8 cellular contexts compared by ENCODE assay signal in the genomic region with DNA sequence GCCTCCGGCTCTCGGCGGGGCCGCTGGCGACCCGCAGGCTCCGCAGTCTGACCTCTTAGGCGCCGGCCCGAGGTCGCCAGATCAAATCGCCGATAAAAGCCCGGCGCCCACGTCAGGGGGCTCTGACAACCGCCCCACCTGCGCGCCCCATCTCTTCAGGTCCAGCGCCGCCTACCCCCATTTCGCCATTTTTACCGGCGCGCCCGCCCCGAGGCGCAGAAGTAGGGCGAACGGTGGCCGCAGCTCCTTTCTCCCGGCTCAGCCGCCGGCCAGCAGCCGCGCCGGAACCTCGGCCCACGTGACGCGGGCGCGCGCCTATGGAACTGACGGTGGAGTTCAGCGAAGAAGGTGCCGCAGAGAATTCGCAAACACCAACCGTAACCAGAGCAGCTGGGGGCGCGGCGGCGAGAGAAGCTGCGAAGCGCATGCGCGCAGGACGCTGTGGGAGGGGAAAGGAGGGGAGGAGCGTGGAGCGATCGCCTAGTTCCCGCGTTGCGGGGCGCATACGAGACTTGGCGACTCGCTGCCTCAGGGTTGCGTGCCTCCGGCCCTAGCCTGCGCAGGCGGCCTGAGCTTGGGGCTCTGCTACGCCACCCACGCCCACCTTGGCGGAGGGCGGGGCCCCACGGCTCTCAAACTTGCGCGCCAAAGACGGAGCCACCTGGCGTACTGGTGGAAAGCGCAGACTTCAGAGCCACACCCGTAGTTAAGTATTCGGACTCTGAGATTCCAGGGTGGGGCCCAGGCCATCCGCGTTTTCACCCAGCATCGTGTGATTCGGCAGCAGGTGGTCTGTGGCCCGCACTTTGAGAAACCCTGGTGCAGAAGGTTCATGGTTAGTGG. TPM values are rescaled to one million over a fixed set of nuclear protein-coding genes. Genes with fewer than 3 reads are reported as not detected.
A peak's percentile ranks its signal among the peaks of the same experiment; 100 is the strongest.
DNase-seq lines count a peak whose midpoint lies in the region; ATAC-seq, FAIRE-seq and TF ChIP-seq lines count a peak whose summit lies in the region.

A gene with protein sequence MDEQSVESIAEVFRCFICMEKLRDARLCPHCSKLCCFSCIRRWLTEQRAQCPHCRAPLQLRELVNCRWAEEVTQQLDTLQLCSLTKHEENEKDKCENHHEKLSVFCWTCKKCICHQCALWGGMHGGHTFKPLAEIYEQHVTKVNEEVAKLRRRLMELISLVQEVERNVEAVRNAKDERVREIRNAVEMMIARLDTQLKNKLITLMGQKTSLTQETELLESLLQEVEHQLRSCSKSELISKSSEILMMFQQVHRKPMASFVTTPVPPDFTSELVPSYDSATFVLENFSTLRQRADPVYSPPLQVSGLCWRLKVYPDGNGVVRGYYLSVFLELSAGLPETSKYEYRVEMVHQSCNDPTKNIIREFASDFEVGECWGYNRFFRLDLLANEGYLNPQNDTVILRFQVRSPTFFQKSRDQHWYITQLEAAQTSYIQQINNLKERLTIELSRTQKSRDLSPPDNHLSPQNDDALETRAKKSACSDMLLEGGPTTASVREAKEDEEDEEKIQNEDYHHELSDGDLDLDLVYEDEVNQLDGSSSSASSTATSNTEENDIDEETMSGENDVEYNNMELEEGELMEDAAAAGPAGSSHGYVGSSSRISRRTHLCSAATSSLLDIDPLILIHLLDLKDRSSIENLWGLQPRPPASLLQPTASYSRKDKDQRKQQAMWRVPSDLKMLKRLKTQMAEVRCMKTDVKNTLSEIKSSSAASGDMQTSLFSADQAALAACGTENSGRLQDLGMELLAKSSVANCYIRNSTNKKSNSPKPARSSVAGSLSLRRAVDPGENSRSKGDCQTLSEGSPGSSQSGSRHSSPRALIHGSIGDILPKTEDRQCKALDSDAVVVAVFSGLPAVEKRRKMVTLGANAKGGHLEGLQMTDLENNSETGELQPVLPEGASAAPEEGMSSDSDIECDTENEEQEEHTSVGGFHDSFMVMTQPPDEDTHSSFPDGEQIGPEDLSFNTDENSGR (minus strand): TSS at position 418 of the 843 bp plus-strand sequence. CDS start 419 bp downstream, outside the sequence.

- H3K36me3 ChIP-seq in HUES64 (ENCODE audit: insufficient read depth, low read length) (peaks cover 36% of the 10 kb centered on the region), OCI-LY1 (ENCODE audit: insufficient read depth, low read length) (peaks cover 31% of the 10 kb centered on the region; the same call in 1 of the 2 replicates)

- DNase-seq in D721Med (ENCODE audit: insufficient read length, low spot score) (peak; percentile 77), mesothelial cell of epicardium (ENCODE audit: low spot score in 2 of 2, unreplicated experiment in 2 of 2) (peak; percentile 98 to 99)
- peak; percentile 98 for DNase-seq in activated CD8-positive, alpha-beta memory T cell treated with anti-CD3 and anti-CD28 coated beads, Interleukin-2, amount 50 U/mL, for 4 hours
- peak; percentile 98 to 99 for DNase-seq in stimulated activated CD8-positive, alpha-beta memory T cell treated with anti-CD3 and anti-CD28 coated beads, Interleukin-15, amount 100 ng/mL, for 48 hours (ENCODE audit: low read depth in 2 of 2)

- H3K4me3 ChIP-seq in HUES64 (ENCODE audit: low read length) (peak within 1 kb of the TSS; percentile 100), OCI-LY1 (ENCODE audit: low read depth, low read length, poor library complexity, severe bottlenecking) (peak within 1 kb of the TSS; percentile 86)

- H3K27ac Mint-ChIP-seq in mesothelial cell of epicardium = peak within 1 kb of the TSS; percentile 70

- H3K36me3 Mint-ChIP-seq in mesothelial cell of epicardium = peaks cover 5% of the 10 kb centered on the region

- H3K27me3 ChIP-seq in HUES64 (ENCODE audit: insufficient read depth, low read length) = no peaks in the 10 kb centered on the region
- no peaks in the 10 kb centered on the region for H3K27me3 ChIP-seq in OCI-LY1 (ENCODE audit: insufficient read depth, low read length)

- H3K9me3 Mint-ChIP-seq in mesothelial cell of epicardium = no peaks in the 10 kb centered on the region

- H3F3A ChIP-seq in OCI-LY1 (ENCODE audit: insufficient read depth, low read length) = no peaks in the 10 kb centered on the region

- FAIRE-seq in D721Med (lab: Jason Lieb, UNC) = no peak
- FAIRE-seq in endometrium (lab: Jason Lieb, UNC) = peak; percentile 84

- H3K27me3 Mint-ChIP-seq in mesothelial cell of epicardium (ENCODE audit: low read depth) = no peaks in the 10 kb centered on the region

- H3K4me2 ChIP-seq in OCI-LY1 (ENCODE audit: low read length) = peak within 1 kb of the TSS; percentile 86

- peaks cover 21% of the 10 kb centered on the region for H3K4me1 Mint-ChIP-seq in mesothelial cell of epicardium

- H3K27ac ChIP-seq in HUES64 (ENCODE audit: low read depth, low read length) (peak within 1 kb of the TSS; percentile 95), OCI-LY1 (ENCODE audit: low read depth, low read length, poor library complexity, severe bottlenecking) (peak within 1 kb of the TSS; percentile 83)

- peak within 1 kb of the TSS; percentile 93 for H3K9ac ChIP-seq in HUES64 (ENCODE audit: low read depth, low read length)
- peak within 1 kb of the TSS; percentile 86 for H3K9ac ChIP-seq in OCI-LY1 (ENCODE audit: low read length)

- H3K9me2 ChIP-seq in OCI-LY1 (ENCODE audit: low read depth, low read length) = no peaks in the 10 kb centered on the region

- ATAC-seq in GM21447 (IDR thresholded peaks at IDR 0.05; ENCODE audit: unreplicated experiment) = peak; percentile 88

- peaks cover 7% of the 10 kb centered on the region; the same call in 1 of the 2 replicates for H3K4me1 ChIP-seq in HUES64 (ENCODE audit: insufficient read depth, low read length)
- peaks cover 28% of the 10 kb centered on the region for H3K4me1 ChIP-seq in OCI-LY1 (ENCODE audit: insufficient read depth, low read length, severe bottlenecking)

- peak; percentile 12 for TF ChIP-seq CTCF in D721Med (IDR thresholded peaks at IDR 0.05; ENCODE audit: insufficient read depth, missing control alignments)
- TF ChIP-seq CTCF in OCI-LY1 (IDR thresholded peaks at IDR 0.05; ENCODE audit: low read length) = no peak
- no peak for TF ChIP-seq CTCF in mesothelial cell of epicardium (IDR thresholded peaks at IDR 0.05; ENCODE audit: unreplicated experiment)

- no peaks in the 10 kb centered on the region for H4K20me1 ChIP-seq in OCI-LY1 (ENCODE audit: insufficient read depth, low read length)

- H2AFZ ChIP-seq in OCI-LY1 (ENCODE audit: low read length) = no peak within 1 kb of the TSS

- H3K79me2 ChIP-seq in OCI-LY1 (ENCODE audit: insufficient read depth, low read length) = peaks cover 25% of the 10 kb centered on the region

- WGBS in HUES64 = under 1% methylated on average over 89 of the region's 89 CpGs

- no peaks in the 10 kb centered on the region for H3K9me3 ChIP-seq in HUES64 (ENCODE audit: insufficient read depth, low read depth, low read length)
- H3K9me3 ChIP-seq in OCI-LY1 (ENCODE audit: low read length) = no peaks in the 10 kb centered on the region

- H3K4me3 Mint-ChIP-seq in mesothelial cell of epicardium = peak within 1 kb of the TSS; percentile 95

RNA-seq across cellular contexts. Expression of the gene that starts here (rescaled TPM):
- 41.4 TPM for polyA plus RNA-seq in HUES64 (2013, experiment 1 of 2)
- 47.0 TPM for polyA plus RNA-seq in HUES64 (2013, experiment 2 of 2)
- total RNA-seq in mesothelial cell of epicardium = 23.0 to 25.3 TPM (median 24.4 TPM) in 3 replicates

Comparison
In these comparisons a context has a peak if more than half of its experiments do, and no peak if none do; other contexts are left out.
1. Peak in every context shown above with its lines: DNase-seq, ATAC-seq, H3K4me3 ChIP-seq and H3K27ac ChIP-seq.